Comparison of ENCODE assay signal across 7 cellular contexts in the genomic region with DNA sequence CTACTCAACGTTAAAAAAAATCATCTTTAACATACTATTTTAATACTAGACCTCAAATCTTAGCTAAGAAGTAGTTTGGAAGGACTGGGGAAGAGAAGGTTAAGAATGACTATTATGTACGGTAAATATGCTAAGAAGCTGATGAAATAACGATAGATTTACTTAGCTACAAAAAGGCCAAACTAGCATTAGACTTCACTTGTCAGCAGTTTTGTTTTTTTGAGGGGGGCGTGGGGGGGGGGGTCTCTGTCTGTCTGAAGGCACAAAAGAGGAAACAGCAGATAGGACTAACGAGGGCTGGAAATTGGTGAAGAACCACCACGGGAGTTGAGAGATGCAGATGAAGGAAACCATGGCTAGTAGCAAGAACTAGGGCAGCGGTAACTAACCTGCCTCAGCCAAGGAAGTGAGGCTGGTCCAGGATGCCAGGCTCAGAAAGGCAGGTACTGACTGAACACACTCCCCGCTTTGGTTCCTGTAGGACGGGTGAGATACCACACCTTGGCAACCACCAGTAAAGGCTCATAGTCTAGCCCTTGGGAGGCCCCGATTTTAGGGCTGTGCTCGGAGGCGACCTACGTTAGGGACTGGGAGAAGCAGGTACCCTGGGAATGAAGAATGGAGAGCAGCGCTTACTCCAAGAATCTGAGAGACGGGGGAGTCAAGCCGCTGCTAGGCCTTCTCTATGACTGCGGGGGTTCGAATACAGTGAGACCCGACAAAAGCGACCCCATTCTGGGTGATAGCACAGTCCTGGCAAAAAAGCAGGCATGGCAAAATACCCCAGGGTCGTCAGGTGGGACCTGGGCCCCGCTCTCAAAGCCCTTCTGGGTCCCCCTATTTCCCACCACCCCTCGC.
A peak's percentile ranks its signal among the peaks of the same experiment; 100 is the strongest.
DNase-seq lines count a peak whose midpoint lies in the region; ATAC-seq lines count a peak whose summit lies in the region.

No MANE protein-coding gene starts in this region.

- ATAC-seq in GM18517 (IDR thresholded peaks at IDR 0.05; ENCODE audit: unreplicated experiment) (peak; percentile 14), HG03135 (IDR thresholded peaks at IDR 0.05; ENCODE audit: unreplicated experiment) (peak; percentile 39)

- peaks cover 3% of the 10 kb centered on the region; the same call in 1 of the 2 replicates for H3K36me3 ChIP-seq in iPS DF 6.9 (ENCODE audit: control insufficient read depth, insufficient read depth, low read length)

- H3K4me1 ChIP-seq in iPS DF 6.9 (ENCODE audit: control insufficient read depth, insufficient read depth, low read length), result no peaks in the 10 kb centered on the region

- H3K4me3 ChIP-seq in iPS DF 6.9 (ENCODE audit: low read length), result peak overlapping the region; percentile 89

- WGBS in iPS DF 6.9 (ENCODE audit: insufficient coverage, insufficient read length), result 100% methylated on average over 1 of the region's 23 CpGs

- H3K9me3 ChIP-seq in iPS DF 6.9 (ENCODE audit: control insufficient read depth, insufficient read depth, low read length), result no peaks in the 10 kb centered on the region

- no peak overlapping the region for H3K27ac ChIP-seq in iPS DF 6.9 (ENCODE audit: low read length)

- no peaks in the 10 kb centered on the region for H3K27me3 ChIP-seq in iPS DF 6.9 (ENCODE audit: control insufficient read depth, insufficient read depth, low read length)

- peak; percentile 9 for DNase-seq in activated effector memory CD4-positive, alpha-beta T cell treated with Interleukin-2 at 50 U/mL for 16 hours
- DNase-seq in iPS DF 6.9 (ENCODE audit: low read depth, low spot score) (no peak), RPMI8226 (no peak), NCI-H774 (lab: John Stamatoyannopoulos, UW) (no peak)
- DNase-seq in stimulated activated CD8-positive, alpha-beta memory T cell treated with anti-CD3 and anti-CD28 coated beads, Interleukin-4, amount 100 ng/mL, for 48 hours, result peak; percentile 40

Comparison
In these comparisons a context has a peak if more than half of its experiments do, and no peak if none do; other contexts are left out.
1. DNase-seq: peak in activated effector memory CD4-positive, alpha-beta T cell treated with Interleukin-2 at 50 U/mL for 16 hours (single experiment) and stimulated activated CD8-positive, alpha-beta memory T cell treated with anti-CD3 and anti-CD28 coated beads, Interleukin-4, amount 100 ng/mL, for 48 hours (single experiment); none in iPS DF 6.9 (single experiment), RPMI8226 (single experiment) and NCI-H774 (single experiment).